In the genomic region with DNA sequence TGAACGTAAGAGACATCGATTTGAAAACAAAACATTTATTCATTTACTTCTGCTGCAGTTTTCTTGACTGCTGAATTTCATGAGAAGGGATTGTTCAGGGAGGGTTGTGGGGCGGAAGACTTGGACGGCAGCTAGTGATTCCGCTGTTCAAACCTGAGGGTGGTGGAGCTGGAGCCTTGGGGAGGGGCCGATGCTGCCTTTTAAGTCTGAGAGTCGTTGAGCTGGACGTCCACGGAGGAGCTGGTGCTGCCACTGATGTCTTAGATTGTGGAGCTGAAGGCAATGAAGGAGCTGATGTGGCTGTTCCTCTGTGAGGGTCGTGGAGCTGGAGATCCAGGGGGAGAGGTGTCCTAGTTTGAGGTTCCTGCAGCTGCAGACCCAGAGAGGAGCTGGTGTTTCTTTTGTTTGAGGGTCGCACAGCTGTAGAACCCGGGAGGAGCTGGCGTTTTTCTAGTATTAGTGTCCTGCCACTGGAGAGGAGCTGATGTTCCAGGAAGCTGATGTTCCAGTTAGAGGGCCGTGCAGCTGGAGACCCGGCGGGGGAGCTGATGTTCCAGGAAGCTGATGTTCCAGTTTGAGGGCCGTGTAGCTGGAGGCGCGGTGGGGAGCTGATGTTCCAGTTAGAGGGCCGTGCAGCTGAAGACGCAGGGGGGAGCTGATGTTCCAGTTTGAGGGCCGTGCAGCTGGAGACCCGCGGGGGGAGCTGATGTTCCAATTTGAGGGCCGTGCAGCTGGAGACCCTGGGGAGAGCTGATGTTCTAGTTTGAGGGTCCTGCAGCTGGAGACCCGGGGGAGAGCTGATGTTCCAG, we compare ENCODE assay signal across 1 cellular context.
TF ChIP-seq lines count a peak whose summit lies in the region.

No MANE protein-coding gene starts in this region.

TF ChIP-seq in HepG2, 621 proteins besides CTCF, POLR2A, EP300 and RAD21 (continued from another document and continues in another):
- TF ChIP-seq, protein P1, sequence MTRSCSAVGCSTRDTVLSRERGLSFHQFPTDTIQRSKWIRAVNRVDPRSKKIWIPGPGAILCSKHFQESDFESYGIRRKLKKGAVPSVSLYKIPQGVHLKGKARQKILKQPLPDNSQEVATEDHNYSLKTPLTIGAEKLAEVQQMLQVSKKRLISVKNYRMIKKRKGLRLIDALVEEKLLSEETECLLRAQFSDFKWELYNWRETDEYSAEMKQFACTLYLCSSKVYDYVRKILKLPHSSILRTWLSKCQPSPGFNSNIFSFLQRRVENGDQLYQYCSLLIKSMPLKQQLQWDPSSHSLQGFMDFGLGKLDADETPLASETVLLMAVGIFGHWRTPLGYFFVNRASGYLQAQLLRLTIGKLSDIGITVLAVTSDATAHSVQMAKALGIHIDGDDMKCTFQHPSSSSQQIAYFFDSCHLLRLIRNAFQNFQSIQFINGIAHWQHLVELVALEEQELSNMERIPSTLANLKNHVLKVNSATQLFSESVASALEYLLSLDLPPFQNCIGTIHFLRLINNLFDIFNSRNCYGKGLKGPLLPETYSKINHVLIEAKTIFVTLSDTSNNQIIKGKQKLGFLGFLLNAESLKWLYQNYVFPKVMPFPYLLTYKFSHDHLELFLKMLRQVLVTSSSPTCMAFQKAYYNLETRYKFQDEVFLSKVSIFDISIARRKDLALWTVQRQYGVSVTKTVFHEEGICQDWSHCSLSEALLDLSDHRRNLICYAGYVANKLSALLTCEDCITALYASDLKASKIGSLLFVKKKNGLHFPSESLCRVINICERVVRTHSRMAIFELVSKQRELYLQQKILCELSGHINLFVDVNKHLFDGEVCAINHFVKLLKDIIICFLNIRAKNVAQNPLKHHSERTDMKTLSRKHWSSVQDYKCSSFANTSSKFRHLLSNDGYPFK (CRISPR knock-in tag; IDR thresholded peaks at IDR 0.05; ENCODE audit: borderline replicate concordance), result peak; percentile 24; the same call in 1 of the 2 replicates
- TF ChIP-seq ZFP1 (CRISPR knock-in tag; IDR thresholded peaks at IDR 0.05), result no peak
- 0 out of 2 replicates have a peak, but pooled peaks have one; percentile 31 for TF ChIP-seq MEIS1 (CRISPR knock-in tag; IDR thresholded peaks at IDR 0.05; ENCODE audit: borderline replicate concordance)
- TF ChIP-seq, protein P2, sequence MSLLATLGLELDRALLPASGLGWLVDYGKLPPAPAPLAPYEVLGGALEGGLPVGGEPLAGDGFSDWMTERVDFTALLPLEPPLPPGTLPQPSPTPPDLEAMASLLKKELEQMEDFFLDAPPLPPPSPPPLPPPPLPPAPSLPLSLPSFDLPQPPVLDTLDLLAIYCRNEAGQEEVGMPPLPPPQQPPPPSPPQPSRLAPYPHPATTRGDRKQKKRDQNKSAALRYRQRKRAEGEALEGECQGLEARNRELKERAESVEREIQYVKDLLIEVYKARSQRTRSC (CRISPR knock-in tag; IDR thresholded peaks at IDR 0.05; ENCODE audit: low read depth), result no peak
- TF ChIP-seq, protein P3, sequence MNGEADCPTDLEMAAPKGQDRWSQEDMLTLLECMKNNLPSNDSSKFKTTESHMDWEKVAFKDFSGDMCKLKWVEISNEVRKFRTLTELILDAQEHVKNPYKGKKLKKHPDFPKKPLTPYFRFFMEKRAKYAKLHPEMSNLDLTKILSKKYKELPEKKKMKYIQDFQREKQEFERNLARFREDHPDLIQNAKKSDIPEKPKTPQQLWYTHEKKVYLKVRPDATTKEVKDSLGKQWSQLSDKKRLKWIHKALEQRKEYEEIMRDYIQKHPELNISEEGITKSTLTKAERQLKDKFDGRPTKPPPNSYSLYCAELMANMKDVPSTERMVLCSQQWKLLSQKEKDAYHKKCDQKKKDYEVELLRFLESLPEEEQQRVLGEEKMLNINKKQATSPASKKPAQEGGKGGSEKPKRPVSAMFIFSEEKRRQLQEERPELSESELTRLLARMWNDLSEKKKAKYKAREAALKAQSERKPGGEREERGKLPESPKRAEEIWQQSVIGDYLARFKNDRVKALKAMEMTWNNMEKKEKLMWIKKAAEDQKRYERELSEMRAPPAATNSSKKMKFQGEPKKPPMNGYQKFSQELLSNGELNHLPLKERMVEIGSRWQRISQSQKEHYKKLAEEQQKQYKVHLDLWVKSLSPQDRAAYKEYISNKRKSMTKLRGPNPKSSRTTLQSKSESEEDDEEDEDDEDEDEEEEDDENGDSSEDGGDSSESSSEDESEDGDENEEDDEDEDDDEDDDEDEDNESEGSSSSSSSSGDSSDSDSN (CRISPR knock-in tag; IDR thresholded peaks at IDR 0.05), result peak; percentile 68
- no peak for TF ChIP-seq RFX1 (IDR thresholded peaks at IDR 0.05)
- no peak for TF ChIP-seq ZNF775 (CRISPR knock-in tag; IDR thresholded peaks at IDR 0.05; ENCODE audit: borderline replicate concordance)
- TF ChIP-seq ZNF556 (CRISPR knock-in tag; IDR thresholded peaks at IDR 0.05; ENCODE audit: borderline replicate concordance), result no peak
- no peak for TF ChIP-seq FOXP1 (IDR thresholded peaks at IDR 0.05)
- TF ChIP-seq FOXP1 (CRISPR knock-in tag; IDR thresholded peaks at IDR 0.05), result no peak
- no peak for TF ChIP-seq ASH2L (IDR thresholded peaks at IDR 0.05; ENCODE audit: insufficient read length, low read depth, low read length)
- no peak for TF ChIP-seq PTBP1 (IDR thresholded peaks at IDR 0.05; ENCODE audit: low read depth, low read length, poor library complexity, severe bottlenecking)
- no peak for TF ChIP-seq RELA (CRISPR knock-in tag; IDR thresholded peaks at IDR 0.05)
- TF ChIP-seq ZNF451 (CRISPR knock-in tag; IDR thresholded peaks at IDR 0.05), result no peak
- no peak for TF ChIP-seq TSC22D2 (CRISPR knock-in tag; IDR thresholded peaks at IDR 0.05; ENCODE audit: borderline replicate concordance)
- TF ChIP-seq SMARCE1 (IDR thresholded peaks at IDR 0.05; ENCODE audit: borderline replicate concordance), result no peak
- no peak for TF ChIP-seq TBP (CRISPR knock-in tag; IDR thresholded peaks at IDR 0.05)
- TF ChIP-seq KAT2B (IDR thresholded peaks at IDR 0.05; ENCODE audit: borderline replicate concordance, low read depth, low read length), result no peak
- TF ChIP-seq ELF4 (CRISPR knock-in tag; IDR thresholded peaks at IDR 0.05; ENCODE audit: borderline replicate concordance), result no peak
- TF ChIP-seq TMF1 (CRISPR knock-in tag; IDR thresholded peaks at IDR 0.05; ENCODE audit: low read depth), result no peak
- no peak for TF ChIP-seq KLF11 (CRISPR knock-in tag; IDR thresholded peaks at IDR 0.05)
- TF ChIP-seq ZNF589 (CRISPR knock-in tag; conservative IDR thresholded peaks at IDR 0.05), result no peak
- TF ChIP-seq PLRG1 (conservative IDR thresholded peaks at IDR 0.05), result no peak
- TF ChIP-seq, protein P4, sequence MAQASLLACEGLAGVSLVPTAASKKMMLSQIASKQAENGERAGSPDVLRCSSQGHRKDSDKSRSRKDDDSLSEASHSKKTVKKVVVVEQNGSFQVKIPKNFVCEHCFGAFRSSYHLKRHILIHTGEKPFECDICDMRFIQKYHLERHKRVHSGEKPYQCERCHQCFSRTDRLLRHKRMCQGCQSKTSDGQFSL (CRISPR knock-in tag; IDR thresholded peaks at IDR 0.05), result no peak; the same call in 1 of the 2 replicates
- TF ChIP-seq, protein P5, sequence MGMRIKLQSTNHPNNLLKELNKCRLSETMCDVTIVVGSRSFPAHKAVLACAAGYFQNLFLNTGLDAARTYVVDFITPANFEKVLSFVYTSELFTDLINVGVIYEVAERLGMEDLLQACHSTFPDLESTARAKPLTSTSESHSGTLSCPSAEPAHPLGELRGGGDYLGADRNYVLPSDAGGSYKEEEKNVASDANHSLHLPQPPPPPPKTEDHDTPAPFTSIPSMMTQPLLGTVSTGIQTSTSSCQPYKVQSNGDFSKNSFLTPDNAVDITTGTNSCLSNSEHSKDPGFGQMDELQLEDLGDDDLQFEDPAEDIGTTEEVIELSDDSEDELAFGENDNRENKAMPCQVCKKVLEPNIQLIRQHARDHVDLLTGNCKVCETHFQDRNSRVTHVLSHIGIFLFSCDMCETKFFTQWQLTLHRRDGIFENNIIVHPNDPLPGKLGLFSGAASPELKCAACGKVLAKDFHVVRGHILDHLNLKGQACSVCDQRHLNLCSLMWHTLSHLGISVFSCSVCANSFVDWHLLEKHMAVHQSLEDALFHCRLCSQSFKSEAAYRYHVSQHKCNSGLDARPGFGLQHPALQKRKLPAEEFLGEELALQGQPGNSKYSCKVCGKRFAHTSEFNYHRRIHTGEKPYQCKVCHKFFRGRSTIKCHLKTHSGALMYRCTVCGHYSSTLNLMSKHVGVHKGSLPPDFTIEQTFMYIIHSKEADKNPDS (CRISPR knock-in tag; IDR thresholded peaks at IDR 0.05), result no peak
- TF ChIP-seq, protein P6, sequence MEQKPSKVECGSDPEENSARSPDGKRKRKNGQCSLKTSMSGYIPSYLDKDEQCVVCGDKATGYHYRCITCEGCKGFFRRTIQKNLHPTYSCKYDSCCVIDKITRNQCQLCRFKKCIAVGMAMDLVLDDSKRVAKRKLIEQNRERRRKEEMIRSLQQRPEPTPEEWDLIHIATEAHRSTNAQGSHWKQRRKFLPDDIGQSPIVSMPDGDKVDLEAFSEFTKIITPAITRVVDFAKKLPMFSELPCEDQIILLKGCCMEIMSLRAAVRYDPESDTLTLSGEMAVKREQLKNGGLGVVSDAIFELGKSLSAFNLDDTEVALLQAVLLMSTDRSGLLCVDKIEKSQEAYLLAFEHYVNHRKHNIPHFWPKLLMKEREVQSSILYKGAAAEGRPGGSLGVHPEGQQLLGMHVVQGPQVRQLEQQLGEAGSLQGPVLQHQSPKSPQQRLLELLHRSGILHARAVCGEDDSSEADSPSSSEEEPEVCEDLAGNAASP (CRISPR knock-in tag; IDR thresholded peaks at IDR 0.05; ENCODE audit: borderline replicate concordance), result no peak
- TF ChIP-seq AGO2 (optimal IDR thresholded peaks at IDR 0.05; ENCODE audit: low read depth, low read length), result no peak
- no peak for TF ChIP-seq ZNF552 (CRISPR knock-in tag; IDR thresholded peaks at IDR 0.05; ENCODE audit: borderline replicate concordance)
- TF ChIP-seq ZNF7 (CRISPR knock-in tag; IDR thresholded peaks at IDR 0.05), result no peak
- TF ChIP-seq NCOA2 (CRISPR knock-in tag; IDR thresholded peaks at IDR 0.05), result no peak
- TF ChIP-seq ZNF652 (CRISPR knock-in tag; IDR thresholded peaks at IDR 0.05; ENCODE audit: borderline replicate concordance, low read depth), result no peak
- no peak for TF ChIP-seq XBP1 (CRISPR knock-in tag; IDR thresholded peaks at IDR 0.05)
- no peak for TF ChIP-seq ZEB1 (IDR thresholded peaks at IDR 0.05; ENCODE audit: insufficient replicate concordance, low read depth)
- TF ChIP-seq, protein P7, sequence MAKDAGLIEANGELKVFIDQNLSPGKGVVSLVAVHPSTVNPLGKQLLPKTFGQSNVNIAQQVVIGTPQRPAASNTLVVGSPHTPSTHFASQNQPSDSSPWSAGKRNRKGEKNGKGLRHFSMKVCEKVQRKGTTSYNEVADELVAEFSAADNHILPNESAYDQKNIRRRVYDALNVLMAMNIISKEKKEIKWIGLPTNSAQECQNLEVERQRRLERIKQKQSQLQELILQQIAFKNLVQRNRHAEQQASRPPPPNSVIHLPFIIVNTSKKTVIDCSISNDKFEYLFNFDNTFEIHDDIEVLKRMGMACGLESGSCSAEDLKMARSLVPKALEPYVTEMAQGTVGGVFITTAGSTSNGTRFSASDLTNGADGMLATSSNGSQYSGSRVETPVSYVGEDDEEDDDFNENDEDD (CRISPR knock-in tag; IDR thresholded peaks at IDR 0.05; ENCODE audit: borderline replicate concordance), result no peak
- TF ChIP-seq MTA1 (CRISPR knock-in tag; IDR thresholded peaks at IDR 0.05; ENCODE audit: borderline replicate concordance), result peak; percentile 25; the same call in 1 of the 2 replicates
- TF ChIP-seq, protein P8, sequence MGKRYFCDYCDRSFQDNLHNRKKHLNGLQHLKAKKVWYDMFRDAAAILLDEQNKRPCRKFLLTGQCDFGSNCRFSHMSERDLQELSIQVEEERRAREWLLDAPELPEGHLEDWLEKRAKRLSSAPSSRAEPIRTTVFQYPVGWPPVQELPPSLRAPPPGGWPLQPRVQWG (CRISPR knock-in tag; IDR thresholded peaks at IDR 0.05; ENCODE audit: borderline replicate concordance, low read depth), result no peak
- no peak for TF ChIP-seq RXRA (CRISPR knock-in tag; IDR thresholded peaks at IDR 0.05)
- no peak for TF ChIP-seq SIX4 (CRISPR knock-in tag; IDR thresholded peaks at IDR 0.05)
- TF ChIP-seq, protein P9, sequence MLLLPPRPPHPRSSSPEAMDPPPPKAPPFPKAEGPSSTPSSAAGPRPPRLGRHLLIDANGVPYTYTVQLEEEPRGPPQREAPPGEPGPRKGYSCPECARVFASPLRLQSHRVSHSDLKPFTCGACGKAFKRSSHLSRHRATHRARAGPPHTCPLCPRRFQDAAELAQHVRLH (CRISPR knock-in tag; IDR thresholded peaks at IDR 0.05; ENCODE audit: borderline replicate concordance, low read depth), result no peak
- TF ChIP-seq GABPA (IDR thresholded peaks at IDR 0.05; ENCODE audit: low read depth, low read length), result no peak
- TF ChIP-seq GABPA (CRISPR knock-in tag; IDR thresholded peaks at IDR 0.05; ENCODE audit: low read depth), result no peak
- TF ChIP-seq SMC3 (IDR thresholded peaks at IDR 0.05; ENCODE audit: low read length), result peak; percentile 68
- TF ChIP-seq CEBPG (CRISPR knock-in tag; IDR thresholded peaks at IDR 0.05), result no peak
- TF ChIP-seq ZNF598 (CRISPR knock-in tag; IDR thresholded peaks at IDR 0.05; ENCODE audit: borderline replicate concordance), result no peak
- TF ChIP-seq XRCC5 (optimal IDR thresholded peaks at IDR 0.05; ENCODE audit: low read length), result peak; percentile 86
- TF ChIP-seq, protein P10, sequence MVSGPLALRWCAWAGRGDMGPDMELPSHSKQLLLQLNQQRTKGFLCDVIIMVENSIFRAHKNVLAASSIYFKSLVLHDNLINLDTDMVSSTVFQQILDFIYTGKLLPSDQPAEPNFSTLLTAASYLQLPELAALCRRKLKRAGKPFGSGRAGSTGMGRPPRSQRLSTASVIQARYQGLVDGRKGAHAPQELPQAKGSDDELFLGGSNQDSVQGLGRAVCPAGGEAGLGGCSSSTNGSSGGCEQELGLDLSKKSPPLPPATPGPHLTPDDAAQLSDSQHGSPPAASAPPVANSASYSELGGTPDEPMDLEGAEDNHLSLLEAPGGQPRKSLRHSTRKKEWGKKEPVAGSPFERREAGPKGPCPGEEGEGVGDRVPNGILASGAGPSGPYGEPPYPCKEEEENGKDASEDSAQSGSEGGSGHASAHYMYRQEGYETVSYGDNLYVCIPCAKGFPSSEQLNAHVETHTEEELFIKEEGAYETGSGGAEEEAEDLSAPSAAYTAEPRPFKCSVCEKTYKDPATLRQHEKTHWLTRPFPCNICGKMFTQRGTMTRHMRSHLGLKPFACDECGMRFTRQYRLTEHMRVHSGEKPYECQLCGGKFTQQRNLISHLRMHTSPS (CRISPR knock-in tag; IDR thresholded peaks at IDR 0.05; ENCODE audit: low read depth), result no peak
- TF ChIP-seq SIN3A (IDR thresholded peaks at IDR 0.05; ENCODE audit: borderline replicate concordance, low read depth, low read length), result no peak
- no peak for TF ChIP-seq JUNB (CRISPR knock-in tag; IDR thresholded peaks at IDR 0.05; ENCODE audit: borderline replicate concordance)
- TF ChIP-seq KLF16 (CRISPR knock-in tag; IDR thresholded peaks at IDR 0.05), result no peak
- TF ChIP-seq ZC3H4 (CRISPR knock-in tag; IDR thresholded peaks at IDR 0.05; ENCODE audit: borderline replicate concordance), result no peak
- TF ChIP-seq, protein P11, sequence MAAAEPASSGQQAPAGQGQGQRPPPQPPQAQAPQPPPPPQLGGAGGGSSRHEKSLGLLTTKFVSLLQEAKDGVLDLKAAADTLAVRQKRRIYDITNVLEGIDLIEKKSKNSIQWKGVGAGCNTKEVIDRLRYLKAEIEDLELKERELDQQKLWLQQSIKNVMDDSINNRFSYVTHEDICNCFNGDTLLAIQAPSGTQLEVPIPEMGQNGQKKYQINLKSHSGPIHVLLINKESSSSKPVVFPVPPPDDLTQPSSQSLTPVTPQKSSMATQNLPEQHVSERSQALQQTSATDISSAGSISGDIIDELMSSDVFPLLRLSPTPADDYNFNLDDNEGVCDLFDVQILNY (CRISPR knock-in tag; conservative IDR thresholded peaks at IDR 0.05), result no peak
